In genomic region chr10:110525349-110526260, GRCh38 we compare ENCODE assay signal across 12 cellular contexts. TPM values are rescaled to one million over a fixed set of nuclear protein-coding genes. Genes with fewer than 3 reads are reported as not detected.
DNase-seq lines count a peak whose midpoint lies in the region; ATAC-seq, FAIRE-seq and TF ChIP-seq lines count a peak whose summit lies in the region.
"Had no signal": no experiment of that assay in that cellular context is flagged by ENCODE, and none has a peak within 500 bp of the region (broad histone marks: within the 10 kb centered on the region; RNA-seq: fewer than 3 reads in every experiment).

No MANE protein-coding gene starts in this region.

- no peak for TF ChIP-seq CTCF in HFFc6 (IDR thresholded peaks at IDR 0.05)
- no peak for TF ChIP-seq CTCF in keratinocyte (optimal IDR thresholded peaks at IDR 0.05 in 1 of 3, IDR thresholded peaks at IDR 0.05 in 1 of 3, conservative IDR thresholded peaks at IDR 0.05 in 1 of 3; ENCODE audit: extremely low read depth in 1 of 3, insufficient read depth in 2 of 3, low read length in 3 of 3)

- POLR2A ChIA-PET in activated CD4-positive, alpha-beta memory T cell treated with anti-CD3 and anti-CD28 coated beads, Interleukin-2, amount 10 ng/mL, durations not matched to agents 7 days and 5 days (lab: Charles Lee): no interaction called here

- DNase-seq in HFFc6 (peak; percentile 70), keratinocyte (ENCODE audit: low read depth, low spot score) (no peak), dedifferentiated amniotic fluid mesenchymal stem cell (ENCODE audit: extremely low spot score) (no peak), ureter (ENCODE audit: low spot score) (no peak), NCI-H69 (lab: John Stamatoyannopoulos, UW) (no peak)
- peak; percentile 15 for DNase-seq in activated CD4-positive, alpha-beta memory T cell treated with anti-CD3 and anti-CD28 coated beads, Interleukin-2, amount 10 ng/mL, durations not matched to agents 7 days and 5 days
- DNase-seq: heart left ventricle, NCI-H2029 treated with DMSO at 0.1 percent for 48 hours had no signal

- peak; percentile 91 for FAIRE-seq in keratinocyte (lab: Jason Lieb, UNC)
- FAIRE-seq: TTC549 had no signal

- peaks cover 3 to 7% (median 5%) of the 10 kb centered on the region in 11 experiments; a peak in 14 of 22 replicates for H3K27me3 ChIP-seq in BLaER1 treated with 17β-estradiol and CSF1 and Interleukin-3, amounts not matched to agents 10 nM and 100 nM
- no peaks in the 10 kb centered on the region for H3K27me3 ChIP-seq in keratinocyte (ENCODE audit: control insufficient read depth, extremely low read depth, insufficient read depth, low read length)

- H3K4me3 ChIP-seq in BLaER1 treated with 17β-estradiol and CSF1 and Interleukin-3, amounts not matched to agents 10 nM and 100 nM: no peak overlapping the region
- no peak overlapping the region for H3K4me3 ChIP-seq in keratinocyte (ENCODE audit: control insufficient read depth in 2 of 3, extremely low read depth in 1 of 3, insufficient read depth in 2 of 3, low read depth in 1 of 3, low read length in 3 of 3)
- H3K4me3 ChIP-seq: heart left ventricle had no signal

- H3K9me1 ChIP-seq in keratinocyte (ENCODE audit: control insufficient read depth, extremely low read depth, insufficient read depth, low read length): peaks cover 2% of the 10 kb centered on the region

- no peak for ATAC-seq in GM21786 (IDR thresholded peaks at IDR 0.05; ENCODE audit: unreplicated experiment)

- no peaks in the 10 kb centered on the region for H4K20me1 ChIP-seq in BLaER1 treated with 17β-estradiol and CSF1 and Interleukin-3, amounts not matched to agents 10 nM and 100 nM
- H4K20me1 ChIP-seq in keratinocyte (ENCODE audit: control insufficient read depth, extremely low read depth, insufficient read depth, low read length): peaks cover 2% of the 10 kb centered on the region

- no peaks in the 10 kb centered on the region for H3K9me3 Mint-ChIP-seq in HFFc6
- H3K9me3 Mint-ChIP-seq in activated CD4-positive, alpha-beta memory T cell treated with anti-CD3 and anti-CD28 coated beads, Interleukin-2, amount 10 ng/mL, durations not matched to agents 7 days and 5 days: no peaks in the 10 kb centered on the region
- H3K9me3 Mint-ChIP-seq: memory B cell had no signal

- 0 out of 22 replicates have a peak, but pooled peaks cover 0 to 3% (median 0%) of the 10 kb centered on the region in 11 experiments for H3K36me3 ChIP-seq in BLaER1 treated with 17β-estradiol and CSF1 and Interleukin-3, amounts not matched to agents 10 nM and 100 nM
- peaks cover 0 to 4% of the 10 kb centered on the region in 2 experiments for H3K36me3 ChIP-seq in keratinocyte (ENCODE audit: control insufficient read depth in 2 of 2, extremely low read depth in 1 of 2, insufficient read depth in 2 of 2, low read length in 2 of 2)
- H3K36me3 ChIP-seq: heart left ventricle had no signal

- peak overlapping the region; percentile 37 for H3K4me3 Mint-ChIP-seq in HFFc6
- no peak overlapping the region for H3K4me3 Mint-ChIP-seq in activated CD4-positive, alpha-beta memory T cell treated with anti-CD3 and anti-CD28 coated beads, Interleukin-2, amount 10 ng/mL, durations not matched to agents 7 days and 5 days
- H3K4me3 Mint-ChIP-seq: memory B cell had no signal

- no peak overlapping the region for H2AFZ ChIP-seq in keratinocyte (ENCODE audit: control insufficient read depth, low read length)

- H3K4me2 ChIP-seq in BLaER1 treated with 17β-estradiol and CSF1 and Interleukin-3, amounts not matched to agents 10 nM and 100 nM: peak overlapping the region; percentile 19 to 81 (median 44); a peak in 17 of 22 replicates
- peak overlapping the region; percentile 47 for H3K4me2 ChIP-seq in keratinocyte (ENCODE audit: control insufficient read depth, extremely low read depth, insufficient read depth, low read depth, low read length)

- H3K4me1 ChIP-seq in BLaER1 treated with 17β-estradiol and CSF1 and Interleukin-3, amounts not matched to agents 10 nM and 100 nM: peaks cover 28 to 64% (median 43%) of the 10 kb centered on the region in 10 experiments
- H3K4me1 ChIP-seq in keratinocyte (ENCODE audit: control insufficient read depth, extremely low read depth, insufficient read depth, low read length): peaks cover 58% of the 10 kb centered on the region

- CTCF ChIA-PET in activated CD4-positive, alpha-beta memory T cell treated with anti-CD3 and anti-CD28 coated beads, Interleukin-2, amount 10 ng/mL, durations not matched to agents 7 days and 5 days (lab: Charles Lee): no interaction called here

- peaks cover 83% of the 10 kb centered on the region for H3K4me1 Mint-ChIP-seq in HFFc6 (ENCODE audit: low read depth)
- peaks cover 75% of the 10 kb centered on the region for H3K4me1 Mint-ChIP-seq in activated CD4-positive, alpha-beta memory T cell treated with anti-CD3 and anti-CD28 coated beads, Interleukin-2, amount 10 ng/mL, durations not matched to agents 7 days and 5 days

- H3K9me3 ChIP-seq in BLaER1 treated with 17β-estradiol and CSF1 and Interleukin-3, amounts not matched to agents 10 nM and 100 nM (replicated peaks in 1 of 11): no peaks in the 10 kb centered on the region
- no peaks in the 10 kb centered on the region for H3K9me3 ChIP-seq in keratinocyte (ENCODE audit: control insufficient read depth, low read depth, low read length)
- H3K9me3 ChIP-seq: heart left ventricle had no signal

- no peaks in the 10 kb centered on the region for H3K79me2 ChIP-seq in keratinocyte (ENCODE audit: control insufficient read depth, insufficient read depth, low read length)

- H3K27me3 Mint-ChIP-seq in HFFc6 (ENCODE audit: insufficient read depth): peaks cover 5% of the 10 kb centered on the region
- H3K27me3 Mint-ChIP-seq in activated CD4-positive, alpha-beta memory T cell treated with anti-CD3 and anti-CD28 coated beads, Interleukin-2, amount 10 ng/mL, durations not matched to agents 7 days and 5 days: no peaks in the 10 kb centered on the region

- no peak overlapping the region for H3K9ac ChIP-seq in BLaER1 treated with 17β-estradiol and CSF1 and Interleukin-3, amounts not matched to agents 10 nM and 100 nM
- peak overlapping the region; percentile 6 for H3K9ac ChIP-seq in keratinocyte (ENCODE audit: control insufficient read depth, extremely low read depth, insufficient read depth, low read length)

- dilution Hi-C loops in keratinocyte (cut with MboI; ENCODE audit: extremely low pct_ligation_motif_present, low sequenced_read_pairs): no loop called here

- H3K27ac ChIP-seq in BLaER1 treated with 17β-estradiol and CSF1 and Interleukin-3, amounts not matched to agents 10 nM and 100 nM: peak overlapping the region in 2 of 11 experiments; percentile 1 to 7; a peak in 1 of 22 replicates
- H3K27ac ChIP-seq in keratinocyte (ENCODE audit: control insufficient read depth, insufficient read depth, low read length): peak overlapping the region; percentile 10
- H3K27ac ChIP-seq: heart left ventricle had no signal

- peak overlapping the region; percentile 82 for H3K27ac Mint-ChIP-seq in HFFc6
- H3K27ac Mint-ChIP-seq in activated CD4-positive, alpha-beta memory T cell treated with anti-CD3 and anti-CD28 coated beads, Interleukin-2, amount 10 ng/mL, durations not matched to agents 7 days and 5 days: no peak overlapping the region
- H3K27ac Mint-ChIP-seq: memory B cell had no signal

- H3K36me3 Mint-ChIP-seq in HFFc6 (ENCODE audit: low read depth): peaks cover under 1% of the 10 kb centered on the region; the same call in 1 of the 2 replicates
- peaks cover 25% of the 10 kb centered on the region for H3K36me3 Mint-ChIP-seq in activated CD4-positive, alpha-beta memory T cell treated with anti-CD3 and anti-CD28 coated beads, Interleukin-2, amount 10 ng/mL, durations not matched to agents 7 days and 5 days (ENCODE audit: low read depth)
- H3K36me3 Mint-ChIP-seq: memory B cell had no signal

RNA-seq across cellular contexts. Expression of gene DUSP5, which starts 27.9 kb away (rescaled TPM):
- 10 to 100 TPM; 31.9 to 58.2 (median 35.0) TPM for total RNA-seq in HFFc6 (2021; fragmentation: NEBNext Ultra II Directional; extraction: Animal tissue kit (Norgen Biotek cat#: 25700))
- 100 to 1,000 TPM; 143 TPM for total RNA-seq in activated CD4-positive, alpha-beta memory T cell treated with anti-CD3 and anti-CD28 coated beads, Interleukin-2, amount 10 ng/mL, durations not matched to agents 7 days and 5 days
- 38.0 to 55.5 TPM (median 49.6 TPM) in 3 replicates for polyA plus RNA-seq in keratinocyte
- polyA plus RNA-seq in keratinocyte (2011; ENCODE audit: low read depth): 22.8 TPM
- polyA plus RNA-seq in keratinocyte (2011; cell fraction: cytosol; rRNA removed): 41.9 and 45.2 TPM in 2 replicates
- polyA plus RNA-seq in keratinocyte (2011; cell fraction: nucleus; rRNA removed): 50.2 and 50.3 TPM in 2 replicates
- polyA plus RNA-seq in keratinocyte (2012; ENCODE audit: low replicate concordance): 33.6 and 62.0 TPM in 2 replicates
- polyA minus RNA-seq in keratinocyte: 95.1 to 130 TPM (median 126 TPM) in 3 replicates
- 115 TPM for polyA minus RNA-seq in keratinocyte (2011; cell fraction: cytosol; rRNA and poly(A)+ RNA removed)
- 42.7 and 55.8 TPM in 2 replicates for polyA minus RNA-seq in keratinocyte (2011; cell fraction: nucleus; rRNA and poly(A)+ RNA removed)
- total RNA-seq in ureter: 14.3 TPM

RNA-seq across cellular contexts. Expression of gene SMC3, which starts 41.9 kb away (rescaled TPM):
- 10 to 100 TPM; 26.0 to 40.5 (median 38.0) TPM for total RNA-seq in HFFc6 (2021; fragmentation: NEBNext Ultra II Directional; extraction: Animal tissue kit (Norgen Biotek cat#: 25700))
- total RNA-seq in activated CD4-positive, alpha-beta memory T cell treated with anti-CD3 and anti-CD28 coated beads, Interleukin-2, amount 10 ng/mL, durations not matched to agents 7 days and 5 days: 10 to 100 TPM; 81.0 to 83.0 TPM
- 6.2 to 16.3 TPM (median 12.2 TPM) in 3 replicates for polyA plus RNA-seq in keratinocyte
- polyA plus RNA-seq in keratinocyte (2011; ENCODE audit: low read depth): 76.4 TPM
- polyA plus RNA-seq in keratinocyte (2011; cell fraction: cytosol; rRNA removed): 6.2 and 9.8 TPM in 2 replicates
- polyA plus RNA-seq in keratinocyte (2011; cell fraction: nucleus; rRNA removed): 9.5 and 17.2 TPM in 2 replicates
- polyA plus RNA-seq in keratinocyte (2012; ENCODE audit: low replicate concordance): 15.1 and 21.7 TPM in 2 replicates
- 1.8 to 8.1 TPM (median 2.2 TPM) in 3 replicates for polyA minus RNA-seq in keratinocyte
- polyA minus RNA-seq in keratinocyte (2011; cell fraction: cytosol; rRNA and poly(A)+ RNA removed): 6.1 TPM
- 4.3 and 7.1 TPM in 2 replicates for polyA minus RNA-seq in keratinocyte (2011; cell fraction: nucleus; rRNA and poly(A)+ RNA removed)
- 30.2 TPM for total RNA-seq in ureter

Comparison
In these comparisons a context has a peak if more than half of its experiments do, and no peak if none do; other contexts are left out.
1. DNase-seq: peak in HFFc6 (single experiment) and activated CD4-positive, alpha-beta memory T cell treated with anti-CD3 and anti-CD28 coated beads, Interleukin-2, amount 10 ng/mL, durations not matched to agents 7 days and 5 days (single experiment); none in keratinocyte (single experiment), dedifferentiated amniotic fluid mesenchymal stem cell (single experiment), ureter (single experiment) and NCI-H69 (single experiment).